In genomic region chr2:212939777-212940531, GRCh38 we compare ENCODE assay signal across 11 cellular contexts.
DNase-seq lines count a peak whose midpoint lies in the region; ATAC-seq and TF ChIP-seq lines count a peak whose summit lies in the region.
"Had no signal": no experiment of that assay in that cellular context is flagged by ENCODE, and none has a peak within 500 bp of the region (broad histone marks: within the 10 kb centered on the region; RNA-seq: fewer than 3 reads in every experiment).

No MANE protein-coding gene starts in this region.

- H3K27ac ChIP-seq in left lung (no peak overlapping the region), smooth muscle cell (ENCODE audit: low read depth) (no peak overlapping the region)

- H3K4me3 ChIP-seq in left lung (no peak overlapping the region), smooth muscle cell (no peak overlapping the region)
- H3K4me3 ChIP-seq: K562 had no signal

- TF ChIP-seq CTCF in left lung (IDR thresholded peaks at IDR 0.05) (no peak), smooth muscle cell (IDR thresholded peaks at IDR 0.05; ENCODE audit: borderline replicate concordance, insufficient read depth, poor library complexity, severe bottlenecking) (no peak)

- H3K9ac ChIP-seq in smooth muscle cell (ENCODE audit: low read depth), result no peak overlapping the region

- WGBS in smooth muscle cell (ENCODE audit: low lambda C conversion rate), result 67% methylated on average over 8 of the region's 8 CpGs

- intact Hi-C loops in left lung (cut with DNase I), result no loop called here

- no peaks in the 10 kb centered on the region for H3K79me2 ChIP-seq in smooth muscle cell (ENCODE audit: low read depth)

- H3K4me1 ChIP-seq in left lung (no peaks in the 10 kb centered on the region), smooth muscle cell (ENCODE audit: low read depth) (peaks cover 21% of the 10 kb centered on the region)

- no peaks in the 10 kb centered on the region for H3F3A ChIP-seq in smooth muscle cell (ENCODE audit: low read depth)

- H3K27me3 ChIP-seq in left lung (no peaks in the 10 kb centered on the region), smooth muscle cell (ENCODE audit: low read depth) (no peaks in the 10 kb centered on the region)

- H4K20me1 ChIP-seq in smooth muscle cell (ENCODE audit: low read depth), result no peaks in the 10 kb centered on the region

- H3K9me3 ChIP-seq in left lung (no peaks in the 10 kb centered on the region), smooth muscle cell (replicated peaks; ENCODE audit: low read depth) (no peaks in the 10 kb centered on the region)

- DNase-seq in DMS153 (lab: John Stamatoyannopoulos, UW) (peak; percentile 99), NCI-H1694 treated with DMSO at 0.1 percent for 48 hours (lab: John Stamatoyannopoulos, UW) (peak; percentile 31), SHP77 treated with DMSO at 0.1 percent for 48 hours (lab: John Stamatoyannopoulos, UW) (peak; percentile 95), left lung (peak; percentile 64 to 72), smooth muscle cell (lab: John Stamatoyannopoulos, UW; ENCODE audit: unreplicated experiment) (no peak)
- DNase-seq in stimulated activated CD4-positive, alpha-beta T cell treated with anti-CD3 and anti-CD28 coated beads, Interleukin-1b, Interleukin-23, amount 100 ng/mL, for 48 hours, result no peak
- DNase-seq: effector CD4-positive, alpha-beta T cell had no signal

- no peaks in the 10 kb centered on the region for H3K36me3 ChIP-seq in left lung
- no peaks in the 10 kb centered on the region for H3K36me3 ChIP-seq in smooth muscle cell (ENCODE audit: low read depth)

- ATAC-seq in left lung (peak; percentile 92), GM19324 (IDR thresholded peaks at IDR 0.05; ENCODE audit: low FRiP score, unreplicated experiment) (no peak), HG03469 (IDR thresholded peaks at IDR 0.05; ENCODE audit: unreplicated experiment) (no peak)
- ATAC-seq: K562, Right ventricle myocardium inferior had no signal

- no peak overlapping the region for H2AFZ ChIP-seq in smooth muscle cell (ENCODE audit: low read depth)

- no peak overlapping the region for H3K4me2 ChIP-seq in smooth muscle cell

Comparison
In these comparisons a context has a peak if more than half of its experiments do, and no peak if none do; other contexts are left out.
1. DNase-seq: peak in DMS153 (single experiment), NCI-H1694 treated with DMSO at 0.1 percent for 48 hours (single experiment), SHP77 treated with DMSO at 0.1 percent for 48 hours (single experiment) and left lung (2 of 2); none in stimulated activated CD4-positive, alpha-beta T cell treated with anti-CD3 and anti-CD28 coated beads, Interleukin-1b, Interleukin-23, amount 100 ng/mL, for 48 hours (single experiment) and smooth muscle cell (single experiment).